34 cellular contexts compared by ENCODE assay signal in genomic region chr7:101712652-101713051, GRCh38.
"Had no signal": no experiment of that assay in that cellular context is flagged by ENCODE, and none has a peak within 500 bp of the region (broad histone marks: within the 10 kb centered on the region; RNA-seq: fewer than 3 reads in every experiment).

No MANE protein-coding gene starts in this region.

- H3K9me3 ChIP-seq: adrenal gland, body of pancreas, breast epithelium had no signal

- H3K27me3 ChIP-seq: adrenal gland, body of pancreas, brain microvascular endothelial cell had no signal

- H3K4me1 Mint-ChIP-seq: activated B cell treated with CpG ODN at 0.5 μM for 24 hours; activated naive CD8-positive, alpha-beta T cell treated with anti-CD3 and anti-CD28 coated beads for 36 hours; activated T-helper 17 cell treated with anti-CD3 and anti-CD28 coated beads, Interleukin-2, amount 50 U/mL, for 72 hours; T-cell had no signal

- DNase-seq: activated B cell treated with CpG ODN at 0.5 μM for 24 hours; activated CD4-positive, alpha-beta memory T cell treated with anti-CD3 and anti-CD28 coated beads for 36 hours; activated CD4-positive, alpha-beta T cell treated with anti-CD3 and anti-CD28 coated beads for 4 hours; activated CD4-positive, alpha-beta T cell treated with anti-CD3 and anti-CD28 coated beads, Interleukin-2, amount 10 ng/mL, durations not matched to agents 24 days and 14 days; activated CD4-positive, alpha-beta T cell treated with anti-CD3 and anti-CD28 coated beads, Interleukin-2, amount 50 U/mL, for 1 hour; activated CD4-positive, alpha-beta T cell treated with anti-CD3 and anti-CD28 coated beads, Interleukin-2, amount 50 U/mL, for 4 hours; activated CD4-positive, CD25-positive, alpha-beta regulatory T cell treated with anti-CD3 and anti-CD28 coated beads, Interleukin-2, amount 50 U/mL, for 72 hours; activated CD8-positive, alpha-beta memory T cell treated with anti-CD3 and anti-CD28 coated beads, Interleukin-2, amount 50 U/mL, for 4 hours; activated CD8-positive, alpha-beta T cell treated with anti-CD3 and anti-CD28 coated beads for 36 hours; activated effector memory CD4-positive, alpha-beta T cell treated with anti-CD3 and anti-CD28 coated beads, Interleukin-2, amount 50 U/mL, for 16 hours; activated gamma-delta T cell treated with Interleukin-2 at 50 U/mL for 16 hours; activated naive CD4-positive, alpha-beta T cell; activated naive CD4-positive, alpha-beta T cell treated with anti-CD3 and anti-CD28 coated beads for 36 hours; activated naive CD4-positive, alpha-beta T cell treated with anti-CD3 and anti-CD28 coated beads, Interleukin-2, amount 50 U/mL, for 16 hours; activated naive CD8-positive, alpha-beta T cell treated with anti-CD3 and anti-CD28 coated beads for 36 hours; activated T-cell treated with anti-CD3 and anti-CD28 coated beads, Interleukin-2, amount 50 U/mL, for 24 hours; activated T-cell treated with anti-CD3 and anti-CD28 coated beads, Interleukin-2, amount 50 U/mL, for 48 hours; adrenal gland; amniotic stem cell; aorta; body of pancreas; brain microvascular endothelial cell; central memory CD4-positive, alpha-beta T cell; T-cell; T-helper 2 cell; T-helper 9 cell had no signal

- FAIRE-seq: astrocyte, TTC549 had no signal

- H3K4me3 ChIP-seq: adrenal gland, body of pancreas, breast epithelium had no signal

- ATAC-seq: activated CD8-positive, alpha-beta T cell treated with anti-CD3 and anti-CD28 coated beads for 36 hours; activated naive CD4-positive, alpha-beta T cell treated with anti-CD3 and anti-CD28 coated beads, Interleukin-2, amount 50 U/mL, for 72 hours; activated T-helper 17 cell treated with anti-CD3 and anti-CD28 coated beads, Interleukin-2, amount 50 U/mL, for 72 hours; body of pancreas; T-cell had no signal

- H3K4me1 ChIP-seq: adrenal gland, body of pancreas, breast epithelium had no signal

- H3K27ac ChIP-seq: adrenal gland, body of pancreas, brain microvascular endothelial cell, breast epithelium, VCaP had no signal

- H3K36me3 ChIP-seq: adrenal gland, brain microvascular endothelial cell, breast epithelium had no signal

- H3K27ac Mint-ChIP-seq: activated B cell treated with CpG ODN at 0.5 μM for 24 hours; activated CD4-positive, alpha-beta memory T cell treated with anti-CD3 and anti-CD28 coated beads for 36 hours; activated CD4-positive, alpha-beta T cell treated with anti-CD3 and anti-CD28 coated beads, Interleukin-2, amount 10 ng/mL, durations not matched to agents 24 days and 14 days; activated CD8-positive, alpha-beta T cell treated with anti-CD3 and anti-CD28 coated beads for 36 hours; activated naive CD4-positive, alpha-beta T cell treated with anti-CD3 and anti-CD28 coated beads for 36 hours; activated naive CD4-positive, alpha-beta T cell treated with anti-CD3 and anti-CD28 coated beads, Interleukin-2, amount 50 U/mL, for 72 hours; activated naive CD8-positive, alpha-beta T cell treated with anti-CD3 and anti-CD28 coated beads for 36 hours; activated T-cell treated with anti-CD3 and anti-CD28 coated beads, Interleukin-2, amount 50 U/mL, for 24 hours; activated T-helper 1 cell treated with anti-CD3 and anti-CD28 coated beads, Interleukin-12 subunit alpha, Interleukin-12 subunit beta, Interleukin-2, Interleukin-4 antibody, amounts not matched to agents 30 ng/mL and 10 ng/mL and 1 ng/mL, durations not matched to agents 14 hours and 24 hours and 36 hours; activated T-helper 17 cell treated with anti-CD3 and anti-CD28 coated beads, Interleukin-2, amount 50 U/mL, for 72 hours; T-cell; T-helper 2 cell treated with Interferon-gamma antibody and Interleukin-4, amounts not matched to agents 5 μg/mL and 100 μg/mL, for 36 hours had no signal

- H3K9me3 Mint-ChIP-seq: activated B cell treated with CpG ODN at 0.5 μM for 24 hours; activated CD4-positive, alpha-beta memory T cell treated with anti-CD3 and anti-CD28 coated beads for 36 hours; activated CD4-positive, alpha-beta T cell treated with anti-CD3 and anti-CD28 coated beads, Interleukin-2, amount 10 ng/mL, durations not matched to agents 24 days and 14 days; activated CD8-positive, alpha-beta T cell treated with anti-CD3 and anti-CD28 coated beads for 36 hours; activated naive CD4-positive, alpha-beta T cell treated with anti-CD3 and anti-CD28 coated beads for 36 hours; activated naive CD4-positive, alpha-beta T cell treated with anti-CD3 and anti-CD28 coated beads, Interleukin-2, amount 50 U/mL, for 72 hours; activated naive CD8-positive, alpha-beta T cell treated with anti-CD3 and anti-CD28 coated beads for 36 hours; activated T-cell treated with anti-CD3 and anti-CD28 coated beads, Interleukin-2, amount 50 U/mL, for 24 hours; activated T-helper 1 cell treated with anti-CD3 and anti-CD28 coated beads, Interleukin-12 subunit alpha, Interleukin-12 subunit beta, Interleukin-2, Interleukin-4 antibody, amounts not matched to agents 30 ng/mL and 10 ng/mL and 1 ng/mL, durations not matched to agents 14 hours and 24 hours and 36 hours; activated T-helper 17 cell treated with anti-CD3 and anti-CD28 coated beads, Interleukin-2, amount 50 U/mL, for 72 hours; T-cell; T-helper 2 cell treated with Interferon-gamma antibody and Interleukin-4, amounts not matched to agents 5 μg/mL and 100 μg/mL, for 36 hours had no signal

- H3K27me3 Mint-ChIP-seq: activated B cell treated with CpG ODN at 0.5 μM for 24 hours; activated CD4-positive, alpha-beta memory T cell treated with anti-CD3 and anti-CD28 coated beads for 36 hours; activated CD4-positive, alpha-beta T cell treated with anti-CD3 and anti-CD28 coated beads, Interleukin-2, amount 10 ng/mL, durations not matched to agents 24 days and 14 days; activated CD8-positive, alpha-beta T cell treated with anti-CD3 and anti-CD28 coated beads for 36 hours; activated naive CD8-positive, alpha-beta T cell treated with anti-CD3 and anti-CD28 coated beads for 36 hours; activated T-cell treated with anti-CD3 and anti-CD28 coated beads, Interleukin-2, amount 50 U/mL, for 24 hours; activated T-helper 17 cell treated with anti-CD3 and anti-CD28 coated beads, Interleukin-2, amount 50 U/mL, for 72 hours; T-cell had no signal

- H3K36me3 Mint-ChIP-seq: activated CD4-positive, alpha-beta memory T cell treated with anti-CD3 and anti-CD28 coated beads for 36 hours; activated naive CD4-positive, alpha-beta T cell treated with anti-CD3 and anti-CD28 coated beads, Interleukin-2, amount 50 U/mL, for 72 hours; activated naive CD8-positive, alpha-beta T cell treated with anti-CD3 and anti-CD28 coated beads for 36 hours; T-cell had no signal

- H3K4me3 Mint-ChIP-seq: activated B cell treated with CpG ODN at 0.5 μM for 24 hours; activated CD4-positive, alpha-beta memory T cell treated with anti-CD3 and anti-CD28 coated beads for 36 hours; activated CD4-positive, alpha-beta T cell treated with anti-CD3 and anti-CD28 coated beads, Interleukin-2, amount 10 ng/mL, durations not matched to agents 24 days and 14 days; activated CD8-positive, alpha-beta T cell treated with anti-CD3 and anti-CD28 coated beads for 36 hours; activated naive CD4-positive, alpha-beta T cell treated with anti-CD3 and anti-CD28 coated beads for 36 hours; activated naive CD8-positive, alpha-beta T cell treated with anti-CD3 and anti-CD28 coated beads for 36 hours; activated T-cell treated with anti-CD3 and anti-CD28 coated beads, Interleukin-2, amount 50 U/mL, for 24 hours; activated T-helper 1 cell treated with anti-CD3 and anti-CD28 coated beads, Interleukin-12 subunit alpha, Interleukin-12 subunit beta, Interleukin-2, Interleukin-4 antibody, amounts not matched to agents 30 ng/mL and 10 ng/mL and 1 ng/mL, durations not matched to agents 14 hours and 24 hours and 36 hours; activated T-helper 17 cell treated with anti-CD3 and anti-CD28 coated beads, Interleukin-2, amount 50 U/mL, for 72 hours; T-cell; T-helper 2 cell treated with Interferon-gamma antibody and Interleukin-4, amounts not matched to agents 5 μg/mL and 100 μg/mL, for 36 hours had no signal
